16 cellular contexts compared by ENCODE assay signal in the genomic region with DNA sequence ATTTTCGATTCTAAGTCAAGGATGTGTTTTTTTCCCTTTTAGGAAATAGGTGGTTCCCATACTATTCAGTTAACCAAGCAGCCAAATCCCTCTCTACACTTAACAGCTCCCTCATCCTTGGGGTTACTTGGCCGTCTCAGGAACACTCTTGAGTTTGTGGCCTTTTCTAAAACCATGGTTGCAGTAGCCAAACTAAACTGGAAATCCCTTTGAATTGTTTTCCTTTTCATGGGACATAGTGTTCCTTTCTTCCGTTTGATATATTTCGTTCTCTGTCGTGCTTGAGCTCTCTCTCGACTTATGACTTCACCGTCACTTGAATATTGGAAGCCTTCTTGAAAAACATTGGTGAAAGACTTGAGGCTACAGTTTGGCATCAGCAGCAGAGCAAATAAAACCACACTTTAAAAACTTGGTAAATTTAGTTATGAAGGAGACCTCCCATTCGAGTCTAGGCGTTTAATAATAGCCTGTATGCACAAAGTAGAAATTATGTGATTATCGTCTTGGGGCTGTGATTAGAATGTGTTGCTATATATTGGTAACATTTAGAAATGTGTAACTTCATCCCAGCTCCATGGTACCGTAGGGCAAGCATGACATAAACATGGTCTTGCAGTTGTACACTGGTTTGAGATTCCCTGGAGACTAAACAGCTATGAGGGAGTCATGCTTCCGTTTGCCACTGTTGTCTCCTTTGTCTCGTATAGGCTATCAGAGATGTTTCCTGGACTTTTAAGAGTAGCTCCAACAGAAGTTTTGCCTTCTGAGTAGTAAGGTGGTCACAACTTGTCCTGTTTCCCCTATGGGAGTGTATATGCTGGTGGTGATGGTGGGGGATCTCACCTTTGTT.
DNase-seq lines count a peak whose midpoint lies in the region; ATAC-seq and TF ChIP-seq lines count a peak whose summit lies in the region.
"Had no signal": no experiment of that assay in that cellular context is flagged by ENCODE, and none has a peak within 500 bp of the region (broad histone marks: within the 10 kb centered on the region; RNA-seq: fewer than 3 reads in every experiment).

No MANE protein-coding gene starts in this region.

- H3K36me3 Mint-ChIP-seq in effector memory CD8-positive, alpha-beta T cell (ENCODE audit: insufficient read depth) = no peaks in the 10 kb centered on the region
- H3K36me3 Mint-ChIP-seq: activated naive CD4-positive, alpha-beta T cell treated with anti-CD3 and anti-CD28 coated beads, Interleukin-2, amount 10 ng/mL, durations not matched to agents 7 days and 5 days; stimulated activated effector memory CD8-positive, alpha-beta T cell treated with anti-CD3 and anti-CD28 coated beads, Interleukin-12 subunit alpha, Interleukin-12 subunit beta, amount 100 ng/mL, for 72 hours; T-cell had no signal

- DNase-seq in A673 (ENCODE audit: low spot score) (no peak), SJCRH30 (no peak), foreskin keratinocyte (no peak), sciatic nerve (ENCODE audit: low spot score) (no peak), iPS-NIHi7 (ENCODE audit: extremely low spot score) (no peak), amygdala (lab: John Stamatoyannopoulos, UW) (no peak)
- no peak for DNase-seq in effector memory CD8-positive, alpha-beta T cell
- DNase-seq: activated CD4-positive, alpha-beta T cell treated with anti-CD3 and anti-CD28 coated beads, Interleukin-2, amount 50 U/mL, for 48 hours; activated naive CD4-positive, alpha-beta T cell treated with anti-CD3 and anti-CD28 coated beads, Interleukin-2, amount 10 ng/mL, durations not matched to agents 7 days and 5 days; activated T-cell treated with anti-CD3 and anti-CD28 coated beads for 4 hours; lower lobe of right lung; MV-4-11; T-cell; trophoblast cell had no signal

- peaks cover 48% of the 10 kb centered on the region for H3K4me1 ChIP-seq in A673 (ENCODE audit: insufficient read depth, low read length, poor library complexity, severe bottlenecking)
- peaks cover 11% of the 10 kb centered on the region for H3K4me1 ChIP-seq in SJCRH30
- H3K4me1 ChIP-seq in foreskin keratinocyte = peaks cover 31% of the 10 kb centered on the region

- CTCF ChIA-PET in A673 (lab: Charles Lee) = interaction anchor here (0.8 kb wide), 1 partner anchor 505 kb away, joined by 3 read pairs; no protein-coding TSS in a partner anchor

- no peak for ATAC-seq in foreskin keratinocyte
- ATAC-seq in sciatic nerve = peak; percentile 85
- no peak for ATAC-seq in effector memory CD8-positive, alpha-beta T cell (replicated peaks)
- no peak for ATAC-seq in GM18873 (IDR thresholded peaks at IDR 0.05; ENCODE audit: low FRiP score, unreplicated experiment)
- ATAC-seq: stimulated activated effector memory CD8-positive, alpha-beta T cell treated with anti-CD3 and anti-CD28 coated beads, Interleukin-12 subunit alpha, Interleukin-12 subunit beta, amount 100 ng/mL, for 72 hours; T-cell had no signal

- H3K36me3 ChIP-seq in A673 (ENCODE audit: insufficient read depth, low read length, poor library complexity, severe bottlenecking) (no peaks in the 10 kb centered on the region), SJCRH30 (no peaks in the 10 kb centered on the region)
- H3K36me3 ChIP-seq: lower lobe of right lung had no signal

- H3K4me3 Mint-ChIP-seq in effector memory CD8-positive, alpha-beta T cell = no peak overlapping the region
- H3K4me3 Mint-ChIP-seq: activated naive CD4-positive, alpha-beta T cell treated with anti-CD3 and anti-CD28 coated beads, Interleukin-2, amount 10 ng/mL, durations not matched to agents 7 days and 5 days; stimulated activated effector memory CD8-positive, alpha-beta T cell treated with anti-CD3 and anti-CD28 coated beads, Interleukin-12 subunit alpha, Interleukin-12 subunit beta, amount 100 ng/mL, for 72 hours; T-cell had no signal

- H3K4me3 ChIP-seq in A673 (ENCODE audit: low read depth, low read length, poor library complexity, severe bottlenecking) = no peak overlapping the region
- no peak overlapping the region for H3K4me3 ChIP-seq in SJCRH30
- H3K4me3 ChIP-seq: lower lobe of right lung had no signal

- no peak overlapping the region for H3K27ac Mint-ChIP-seq in effector memory CD8-positive, alpha-beta T cell
- H3K27ac Mint-ChIP-seq: activated naive CD4-positive, alpha-beta T cell treated with anti-CD3 and anti-CD28 coated beads, Interleukin-2, amount 10 ng/mL, durations not matched to agents 7 days and 5 days; stimulated activated effector memory CD8-positive, alpha-beta T cell treated with anti-CD3 and anti-CD28 coated beads, Interleukin-12 subunit alpha, Interleukin-12 subunit beta, amount 100 ng/mL, for 72 hours; T-cell had no signal

- H3K27ac ChIP-seq in A673 (ENCODE audit: low read depth, low read length, poor library complexity, severe bottlenecking) (peak overlapping the region; percentile 45), SJCRH30 (peak overlapping the region; percentile 49; the same call in 1 of the 2 replicates), foreskin keratinocyte (peak overlapping the region; percentile 61)
- H3K27ac ChIP-seq: lower lobe of right lung had no signal

- intact Hi-C loops in A673 (cut with micrococcal nuclease; ENCODE audit: unreplicated experiment) (no loop called here), sciatic nerve (cut with DNase I) (loop anchor here (2.0 kb wide), 1 partner anchor 51 kb away; no protein-coding TSS in a partner anchor)

- H3K9me3 ChIP-seq in A673 (ENCODE audit: low read depth, low read length, poor library complexity, severe bottlenecking) (no peaks in the 10 kb centered on the region), SJCRH30 (replicated peaks) (no peaks in the 10 kb centered on the region)
- H3K9me3 ChIP-seq: lower lobe of right lung had no signal

- H3K9me3 Mint-ChIP-seq in effector memory CD8-positive, alpha-beta T cell = peaks cover 3 to 7% of the 10 kb centered on the region in 2 donors
- H3K9me3 Mint-ChIP-seq: activated naive CD4-positive, alpha-beta T cell treated with anti-CD3 and anti-CD28 coated beads, Interleukin-2, amount 10 ng/mL, durations not matched to agents 7 days and 5 days; stimulated activated effector memory CD8-positive, alpha-beta T cell treated with anti-CD3 and anti-CD28 coated beads, Interleukin-12 subunit alpha, Interleukin-12 subunit beta, amount 100 ng/mL, for 72 hours; T-cell had no signal

- POLR2A ChIA-PET in A673 (lab: Charles Lee; ENCODE audit: low non-redundant PET) = no interaction called here

- no TSS peak for BruUV-seq in A673 (replicated peaks; lab: Mats Ljungman, UMichigan)

- TF ChIP-seq CTCF in A673 (conservative IDR thresholded peaks at IDR 0.05; ENCODE audit: low read depth, low read length) (no peak), foreskin keratinocyte (conservative IDR thresholded peaks at IDR 0.05) (no peak)

- no peaks in the 10 kb centered on the region for H3K4me1 Mint-ChIP-seq in effector memory CD8-positive, alpha-beta T cell (ENCODE audit: low read depth in 2 of 2)
- H3K4me1 Mint-ChIP-seq: activated naive CD4-positive, alpha-beta T cell treated with anti-CD3 and anti-CD28 coated beads, Interleukin-2, amount 10 ng/mL, durations not matched to agents 7 days and 5 days; stimulated activated effector memory CD8-positive, alpha-beta T cell treated with anti-CD3 and anti-CD28 coated beads, Interleukin-12 subunit alpha, Interleukin-12 subunit beta, amount 100 ng/mL, for 72 hours; T-cell had no signal

- H3K27me3 ChIP-seq in A673 (replicated peaks; ENCODE audit: insufficient read depth, low read depth, low read length, poor library complexity) (peaks cover 3% of the 10 kb centered on the region), SJCRH30 (no peaks in the 10 kb centered on the region), foreskin keratinocyte (no peaks in the 10 kb centered on the region)

- no peaks in the 10 kb centered on the region for H3K27me3 Mint-ChIP-seq in effector memory CD8-positive, alpha-beta T cell
- H3K27me3 Mint-ChIP-seq: activated naive CD4-positive, alpha-beta T cell treated with anti-CD3 and anti-CD28 coated beads, Interleukin-2, amount 10 ng/mL, durations not matched to agents 7 days and 5 days had no signal
